1 cellular context compared by ENCODE assay signal in the genomic region with DNA sequence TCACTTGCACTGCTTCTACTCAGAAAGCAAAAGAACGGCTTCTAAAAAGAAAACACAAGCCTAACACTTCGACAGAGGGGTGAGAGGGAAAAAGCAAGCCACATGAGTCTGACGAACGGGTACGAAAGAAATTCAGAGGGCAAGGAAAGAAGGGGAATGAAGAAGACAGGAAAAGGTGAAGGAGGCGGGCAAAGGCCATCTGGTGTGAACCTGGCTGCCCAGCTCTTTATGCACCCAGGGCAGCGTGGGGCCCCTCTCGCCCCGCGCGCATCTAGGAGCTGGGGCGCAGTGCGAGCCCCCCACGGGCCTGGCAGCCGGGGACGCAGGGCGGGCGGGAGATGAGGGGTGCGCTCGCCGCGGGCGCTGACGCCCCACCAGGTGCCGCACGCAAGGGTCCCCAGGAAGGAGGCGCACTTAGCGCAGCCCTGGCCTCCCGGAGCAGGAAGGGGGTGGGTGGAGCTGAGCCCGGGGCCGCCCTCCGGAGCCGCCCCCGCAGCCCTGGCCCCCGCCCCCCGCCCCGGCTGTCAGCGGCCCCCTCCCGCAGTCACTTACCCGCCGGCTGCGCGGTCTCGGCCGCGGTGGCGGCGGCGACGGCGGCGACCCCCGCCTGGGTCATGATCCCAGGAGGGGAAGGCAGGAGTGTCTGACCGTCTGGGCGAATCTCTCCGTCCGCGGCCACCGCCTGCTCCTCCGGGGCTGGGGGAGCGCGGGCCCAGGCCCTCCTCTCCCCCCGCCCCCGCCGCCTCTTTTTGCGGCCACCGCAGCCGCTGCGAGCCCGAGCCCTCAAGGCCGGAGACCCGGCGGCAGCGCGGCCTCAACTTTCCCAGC.
TF ChIP-seq lines count a peak whose summit lies in the region.

A gene with protein sequence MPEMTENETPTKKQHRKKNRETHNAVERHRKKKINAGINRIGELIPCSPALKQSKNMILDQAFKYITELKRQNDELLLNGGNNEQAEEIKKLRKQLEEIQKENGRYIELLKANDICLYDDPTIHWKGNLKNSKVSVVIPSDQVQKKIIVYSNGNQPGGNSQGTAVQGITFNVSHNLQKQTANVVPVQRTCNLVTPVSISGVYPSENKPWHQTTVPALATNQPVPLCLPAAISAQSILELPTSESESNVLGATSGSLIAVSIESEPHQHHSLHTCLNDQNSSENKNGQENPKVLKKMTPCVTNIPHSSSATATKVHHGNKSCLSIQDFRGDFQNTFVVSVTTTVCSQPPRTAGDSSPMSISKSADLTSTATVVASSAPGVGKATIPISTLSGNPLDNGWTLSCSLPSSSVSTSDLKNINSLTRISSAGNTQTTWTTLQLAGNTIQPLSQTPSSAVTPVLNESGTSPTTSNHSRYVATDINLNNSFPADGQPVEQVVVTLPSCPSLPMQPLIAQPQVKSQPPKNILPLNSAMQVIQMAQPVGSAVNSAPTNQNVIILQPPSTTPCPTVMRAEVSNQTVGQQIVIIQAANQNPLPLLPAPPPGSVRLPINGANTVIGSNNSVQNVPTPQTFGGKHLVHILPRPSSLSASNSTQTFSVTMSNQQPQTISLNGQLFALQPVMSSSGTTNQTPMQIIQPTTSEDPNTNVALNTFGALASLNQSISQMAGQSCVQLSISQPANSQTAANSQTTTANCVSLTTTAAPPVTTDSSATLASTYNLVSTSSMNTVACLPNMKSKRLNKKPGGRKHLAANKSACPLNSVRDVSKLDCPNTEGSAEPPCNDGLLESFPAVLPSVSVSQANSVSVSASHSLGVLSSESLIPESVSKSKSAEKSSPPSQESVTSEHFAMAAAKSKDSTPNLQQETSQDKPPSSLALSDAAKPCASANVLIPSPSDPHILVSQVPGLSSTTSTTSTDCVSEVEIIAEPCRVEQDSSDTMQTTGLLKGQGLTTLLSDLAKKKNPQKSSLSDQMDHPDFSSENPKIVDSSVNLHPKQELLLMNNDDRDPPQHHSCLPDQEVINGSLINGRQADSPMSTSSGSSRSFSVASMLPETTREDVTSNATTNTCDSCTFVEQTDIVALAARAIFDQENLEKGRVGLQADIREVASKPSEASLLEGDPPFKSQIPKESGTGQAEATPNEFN (N-terminal part only) (minus strand): TSS at position 825 of the 828 bp plus-strand sequence. CDS start 21,764 bp downstream, outside the sequence.

TF ChIP-seq in HCT116, 20 proteins besides CTCF, POLR2A, EP300 and RAD21:
- TF ChIP-seq EGR1 (IDR thresholded peaks at IDR 0.05; ENCODE audit: low read depth) (peak; percentile 76), EZH2 (IDR thresholded peaks at IDR 0.05) (no peak), POLR2AphosphoS5 (IDR thresholded peaks at IDR 0.05; ENCODE audit: low read depth, low read length) (peak; percentile 77), ZFX (IDR thresholded peaks at IDR 0.05) (peak; percentile 43; the same call in 1 of the 2 replicates), SP1 (IDR thresholded peaks at IDR 0.05; ENCODE audit: low read depth) (peak; percentile 37; the same call in 1 of the 2 replicates), MAX (IDR thresholded peaks at IDR 0.05) (peak; percentile 69), REST (IDR thresholded peaks at IDR 0.05; ENCODE audit: low read depth) (no peak)
